Comparison of ENCODE assay signal across 4 cellular contexts in genomic region chr19:40184273-40184672, GRCh38.
A peak's percentile ranks its signal among the peaks of the same experiment; 100 is the strongest.
TF ChIP-seq lines count a peak whose summit lies in the region.

No MANE protein-coding gene starts in this region.

TF ChIP-seq in HepG2, 621 proteins besides CTCF, POLR2A, EP300 and RAD21:
- TF ChIP-seq ZNF121 (CRISPR knock-in tag; IDR thresholded peaks at IDR 0.05): peak; percentile 40; the same call in 1 of the 2 replicates
- no peak for TF ChIP-seq MEIS2 (CRISPR knock-in tag; IDR thresholded peaks at IDR 0.05)
- no peak for TF ChIP-seq JUND (CRISPR knock-in tag; IDR thresholded peaks at IDR 0.05)
- no peak for TF ChIP-seq HINFP (CRISPR knock-in tag; IDR thresholded peaks at IDR 0.05; ENCODE audit: low read depth)
- TF ChIP-seq ZMAT3 (CRISPR knock-in tag; conservative IDR thresholded peaks at IDR 0.05): no peak
- no peak for TF ChIP-seq CCAR2 (optimal IDR thresholded peaks at IDR 0.05; ENCODE audit: low read depth, low read length)

TF ChIP-seq in A549, 52 proteins besides CTCF, POLR2A, EP300 and RAD21:
- TF ChIP-seq RFX5 (IDR thresholded peaks at IDR 0.05) (no peak), POLR2AphosphoS2 (conservative IDR thresholded peaks at IDR 0.05; ENCODE audit: low read length) (no peak), FOXS1 (CRISPR knock-in tag; IDR thresholded peaks at IDR 0.05) (no peak), CHD2 (IDR thresholded peaks at IDR 0.05; ENCODE audit: low read length, partially characterized antibody) (no peak), EHMT2 (IDR thresholded peaks at IDR 0.05; ENCODE audit: low read depth) (no peak)
- TF ChIP-seq, protein P1, sequence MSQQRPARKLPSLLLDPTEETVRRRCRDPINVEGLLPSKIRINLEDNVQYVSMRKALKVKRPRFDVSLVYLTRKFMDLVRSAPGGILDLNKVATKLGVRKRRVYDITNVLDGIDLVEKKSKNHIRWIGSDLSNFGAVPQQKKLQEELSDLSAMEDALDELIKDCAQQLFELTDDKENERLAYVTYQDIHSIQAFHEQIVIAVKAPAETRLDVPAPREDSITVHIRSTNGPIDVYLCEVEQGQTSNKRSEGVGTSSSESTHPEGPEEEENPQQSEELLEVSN (IDR thresholded peaks at IDR 0.05; ENCODE audit: borderline replicate concordance, low read depth): no peak
TF ChIP-seq in A549: peak in this region for 0.

TF ChIP-seq in HEK293, 187 proteins besides CTCF, POLR2A, EP300 and RAD21:
- peak; percentile 71 for TF ChIP-seq ZNF121 (tag by site-specific recombination; IDR thresholded peaks at IDR 0.05)
- no peak for TF ChIP-seq ZNF548 (tag by site-specific recombination; IDR thresholded peaks at IDR 0.05)

TF ChIP-seq in K562, 482 proteins besides CTCF, POLR2A, EP300 and RAD21:
- TF ChIP-seq TCF7L2 (IDR thresholded peaks at IDR 0.05; ENCODE audit: low read depth, low read length): no peak
- TF ChIP-seq HDAC6 (IDR thresholded peaks at IDR 0.05; ENCODE audit: low read depth, low read length): no peak
- TF ChIP-seq SMARCB1 (IDR thresholded peaks at IDR 0.05; ENCODE audit: insufficient read length, low read depth): no peak
- no peak for TF ChIP-seq ZNF695 (CRISPR knock-in tag; IDR thresholded peaks at IDR 0.05)
- TF ChIP-seq ZNF121 (CRISPR knock-in tag; conservative IDR thresholded peaks at IDR 0.05): peak; percentile 63; the same call in 1 of the 2 replicates
- TF ChIP-seq LARP7 (IDR thresholded peaks at IDR 0.05): no peak
- TF ChIP-seq FIP1L1 (IDR thresholded peaks at IDR 0.05; ENCODE audit: low read depth, low read length, poor library complexity, severe bottlenecking): no peak
- TF ChIP-seq PTRF (tag; IDR thresholded peaks at IDR 0.05): no peak
- no peak for TF ChIP-seq HEY1 (CRISPR knock-in tag; IDR thresholded peaks at IDR 0.05; ENCODE audit: borderline replicate concordance)
- no peak for TF ChIP-seq DACH1 (IDR thresholded peaks at IDR 0.05; ENCODE audit: partially characterized antibody)
- no peak for TF ChIP-seq NFYB (IDR thresholded peaks at IDR 0.05; ENCODE audit: extremely low read depth, insufficient read length)
- no peak for TF ChIP-seq ILK (tag; IDR thresholded peaks at IDR 0.05; ENCODE audit: borderline replicate concordance, low read depth)
- TF ChIP-seq RBM25 (IDR thresholded peaks at IDR 0.05; ENCODE audit: low read depth, low read length, severe bottlenecking): peak; percentile 16
- TF ChIP-seq THRAP3 (IDR thresholded peaks at IDR 0.05; ENCODE audit: borderline replicate concordance): no peak
- no peak for TF ChIP-seq DLX4 (CRISPR knock-in tag; IDR thresholded peaks at IDR 0.05)
